Comparison of ENCODE assay signal across 22 cellular contexts in genomic region chr11:87322570-87322969, GRCh38.
"Had no signal": no experiment of that assay in that cellular context is flagged by ENCODE, and none has a peak within 500 bp of the region (broad histone marks: within the 10 kb centered on the region; RNA-seq: fewer than 3 reads in every experiment).

No MANE protein-coding gene starts in this region.

- H3K9me3 Mint-ChIP-seq: activated naive CD4-positive, alpha-beta T cell treated with anti-CD3 and anti-CD28 coated beads, Interleukin-2, amount 50 U/mL, for 72 hours; effector memory CD8-positive, alpha-beta T cell; nephron progenitor cell; stimulated activated memory B cell treated with anti-CD40 and anti-IgM and Interleukin-4, amounts not matched to agents 10 μg/mL and 1 μg/mL and 100 μg/mL, for 72 hours; type B pancreatic cell; WTC11 had no signal

- H3K4me3 ChIP-seq: lung, sigmoid colon, testis had no signal

- H3K36me3 Mint-ChIP-seq: WTC11 had no signal

- ATAC-seq: activated CD4-positive, alpha-beta T cell treated with anti-CD3 and anti-CD28 coated beads for 36 hours; activated naive CD4-positive, alpha-beta T cell treated with anti-CD3 and anti-CD28 coated beads, Interleukin-2, amount 50 U/mL, for 72 hours; effector memory CD8-positive, alpha-beta T cell; left lobe of liver; stimulated activated memory B cell treated with anti-CD40 and anti-IgM and Interleukin-4, amounts not matched to agents 10 μg/mL and 1 μg/mL and 100 μg/mL, for 72 hours; WTC11 had no signal

- H3K27me3 ChIP-seq: sigmoid colon, testis had no signal

- H3K4me1 ChIP-seq: sigmoid colon, testis had no signal

- H3K4me1 Mint-ChIP-seq: activated CD4-positive, alpha-beta T cell treated with anti-CD3 and anti-CD28 coated beads for 36 hours; nephron progenitor cell; stimulated activated memory B cell treated with anti-CD40 and anti-IgM and Interleukin-4, amounts not matched to agents 10 μg/mL and 1 μg/mL and 100 μg/mL, for 72 hours; WTC11 had no signal

- H3K9me3 ChIP-seq: sigmoid colon, testis had no signal

- H3K4me3 Mint-ChIP-seq: activated CD4-positive, alpha-beta T cell treated with anti-CD3 and anti-CD28 coated beads for 36 hours; effector memory CD8-positive, alpha-beta T cell; nephron progenitor cell; stimulated activated memory B cell treated with anti-CD40 and anti-IgM and Interleukin-4, amounts not matched to agents 10 μg/mL and 1 μg/mL and 100 μg/mL, for 72 hours; type B pancreatic cell; WTC11 had no signal

- H3K27ac Mint-ChIP-seq: activated CD4-positive, alpha-beta T cell treated with anti-CD3 and anti-CD28 coated beads for 36 hours; activated naive CD4-positive, alpha-beta T cell treated with anti-CD3 and anti-CD28 coated beads, Interleukin-2, amount 50 U/mL, for 72 hours; effector memory CD8-positive, alpha-beta T cell; nephron progenitor cell; stimulated activated memory B cell treated with anti-CD40 and anti-IgM and Interleukin-4, amounts not matched to agents 10 μg/mL and 1 μg/mL and 100 μg/mL, for 72 hours; type B pancreatic cell; WTC11 had no signal

- DNase-seq: activated CD4-positive, alpha-beta T cell treated with anti-CD3 and anti-CD28 coated beads for 36 hours; activated CD4-positive, alpha-beta T cell treated with anti-CD3 and anti-CD28 coated beads, Interleukin-2, amount 50 U/mL, for 48 hours; activated gamma-delta T cell treated with Interleukin-2 at 50 U/mL for 16 hours; dermis blood vessel endothelial cell; effector memory CD8-positive, alpha-beta T cell; foreskin melanocyte; glutamatergic neuron; hippocampal formation; islet precursor cell; midbrain; nephron progenitor cell; nucleus accumbens; posterior cingulate gyrus; sigmoid colon; stimulated activated CD4-positive, alpha-beta T cell treated with anti-CD3 and anti-CD28 coated beads, Interleukin-4, amount 100 ng/mL, for 24 hours; testis had no signal

- H3K27ac ChIP-seq: sigmoid colon, testis had no signal
